Comparison of ENCODE assay signal across 8 cellular contexts in the genomic region with DNA sequence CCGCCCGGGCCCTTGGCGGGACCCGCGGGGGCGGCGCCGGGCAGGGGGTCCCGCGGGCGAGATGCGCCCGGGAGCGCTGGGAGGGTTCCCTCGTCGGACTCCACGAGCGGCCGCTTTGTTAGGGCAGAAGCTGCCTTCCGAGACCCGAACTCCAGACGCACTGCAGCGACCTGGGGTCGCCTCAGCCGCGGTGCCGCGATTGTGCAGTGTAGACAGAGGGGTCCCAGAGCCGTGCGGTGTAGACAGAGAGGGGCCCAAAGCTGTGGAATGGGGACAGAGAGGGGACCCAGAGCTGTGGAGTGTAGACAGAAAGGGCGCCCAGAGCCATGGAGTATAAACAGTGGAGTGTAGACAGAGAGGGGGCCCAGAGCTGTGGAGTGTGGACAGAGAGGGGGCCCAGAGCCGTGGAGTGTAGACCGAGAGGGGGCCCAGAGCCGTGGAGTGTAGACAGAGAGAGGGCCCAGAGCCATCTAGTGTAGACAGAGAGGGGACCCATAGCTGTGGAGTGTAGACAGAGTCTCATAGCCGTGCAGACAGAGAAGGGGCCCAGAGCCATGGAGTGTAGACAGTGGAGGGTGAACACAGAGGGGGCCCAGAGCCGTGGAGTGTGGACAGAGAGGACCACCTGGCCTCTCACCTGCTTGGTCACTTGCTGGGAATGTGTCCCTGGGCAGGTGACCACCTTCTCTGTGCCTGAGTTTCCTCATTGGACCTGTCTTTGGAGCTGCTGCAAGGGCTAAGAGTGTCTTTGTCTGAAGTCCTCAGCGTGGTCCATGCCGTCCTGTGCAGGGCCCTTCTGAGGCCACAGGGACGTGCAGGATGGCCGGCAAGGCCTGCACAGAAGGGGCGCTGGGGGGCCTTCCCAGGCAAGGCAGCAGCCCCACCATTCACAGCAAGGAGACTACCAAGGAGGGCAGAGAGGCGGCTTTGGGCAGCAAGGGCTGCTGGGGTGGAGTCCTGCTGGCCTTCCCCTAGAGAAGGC. TPM values are rescaled to one million over a fixed set of nuclear protein-coding genes. Genes with fewer than 3 reads are reported as not detected.
DNase-seq lines count a peak whose midpoint lies in the region; ATAC-seq and TF ChIP-seq lines count a peak whose summit lies in the region.

No MANE protein-coding gene starts in this region.

- H3K4me1 ChIP-seq in GM23338 (ENCODE audit: insufficient read depth) (peaks cover 8% of the 10 kb centered on the region), fibroblast of lung (ENCODE audit: control insufficient read depth, extremely low read depth, insufficient read depth, low read length) (peaks cover 8% of the 10 kb centered on the region), parathyroid adenoma (no peaks in the 10 kb centered on the region)

- no peaks in the 10 kb centered on the region for H3K9me2 ChIP-seq in GM23338 (ENCODE audit: insufficient read depth)

- TF ChIP-seq CTCF in GM23338 (conservative IDR thresholded peaks at IDR 0.05; ENCODE audit: low read depth in 2 of 2) = no peak
- no peak for TF ChIP-seq CTCF in fibroblast of lung (conservative IDR thresholded peaks at IDR 0.05 in 1 of 2, IDR thresholded peaks at IDR 0.05 in 1 of 2; ENCODE audit: low read depth in 1 of 2, low read length in 2 of 2)
- TF ChIP-seq CTCF in parathyroid adenoma (IDR thresholded peaks at IDR 0.05) = no peak

- H3K27me3 Mint-ChIP-seq in GM23338 (ENCODE audit: insufficient read depth, low read depth, poor library complexity) (peaks cover 37% of the 10 kb centered on the region), T-helper 17 cell (peaks cover 20% of the 10 kb centered on the region)

- H3K4me3 Mint-ChIP-seq in GM23338 = peak overlapping the region; percentile 83
- peak overlapping the region; percentile 73 for H3K4me3 Mint-ChIP-seq in T-helper 17 cell

- no peak; the same call in 1 of the 3 replicates for ATAC-seq in GM23338
- no peak for ATAC-seq in T-helper 17 cell
- ATAC-seq in HG03196 (IDR thresholded peaks at IDR 0.05; ENCODE audit: unreplicated experiment) = no peak

- H3K9me3 ChIP-seq in T-helper 17 cell (ENCODE audit: control insufficient read depth, low read length, poor library complexity, severe bottlenecking) = no peaks in the 10 kb centered on the region
- no peaks in the 10 kb centered on the region for H3K9me3 ChIP-seq in fibroblast of lung (ENCODE audit: control insufficient read depth, insufficient read depth, low read depth, low read length)
- H3K9me3 ChIP-seq in parathyroid adenoma (ENCODE audit: control insufficient read depth, low read length) = no peaks in the 10 kb centered on the region

- H3K9ac ChIP-seq in fibroblast of lung (ENCODE audit: insufficient read depth, low read length) = peak overlapping the region; percentile 85
- no peak overlapping the region for H3K9ac ChIP-seq in parathyroid adenoma

- peaks cover 30% of the 10 kb centered on the region for H3K4me1 Mint-ChIP-seq in GM23338
- H3K4me1 Mint-ChIP-seq in T-helper 17 cell = peaks cover 15% of the 10 kb centered on the region

- H2AFZ ChIP-seq in GM23338 (peak overlapping the region; percentile 86; the same call in 1 of the 2 replicates), fibroblast of lung (ENCODE audit: low read length) (peak overlapping the region; percentile 71), parathyroid adenoma (peak overlapping the region; percentile 43)

- no peak overlapping the region for H3K27ac Mint-ChIP-seq in GM23338
- H3K27ac Mint-ChIP-seq in T-helper 17 cell = peak overlapping the region; percentile 77

- H4K20me1 ChIP-seq in GM23338 (replicated peaks; ENCODE audit: insufficient read depth) (peaks cover 6% of the 10 kb centered on the region; the same call in 1 of the 2 replicates), fibroblast of lung (ENCODE audit: control insufficient read depth, extremely low read depth, insufficient read depth, low read length) (no peaks in the 10 kb centered on the region)

- H3K27ac ChIP-seq in GM23338 (ENCODE audit: low read depth) (no peak overlapping the region), fibroblast of lung (ENCODE audit: insufficient read depth, low read length) (peak overlapping the region; percentile 81), parathyroid adenoma (peak overlapping the region; percentile 2)

- H3K4me3 ChIP-seq in GM23338 (peak overlapping the region; percentile 69), fibroblast of lung (replicated peaks in 1 of 4; ENCODE audit: control extremely low read depth in 1 of 4, insufficient read depth in 1 of 4, low read depth in 3 of 4, low read length in 4 of 4) (peak overlapping the region; percentile 78 to 92 (median 80)), parathyroid adenoma (ENCODE audit: low read depth, low read length) (peak overlapping the region; percentile 50)

- H3K36me3 Mint-ChIP-seq in GM23338 (ENCODE audit: low read depth) (no peaks in the 10 kb centered on the region; the same call in 2 of the 3 replicates), T-helper 17 cell (ENCODE audit: low read depth) (no peaks in the 10 kb centered on the region)

- H3K79me2 ChIP-seq in GM23338 (replicated peaks; ENCODE audit: insufficient read depth) (peaks cover 15% of the 10 kb centered on the region), fibroblast of lung (ENCODE audit: control insufficient read depth, insufficient read depth, low read length) (peaks cover 22% of the 10 kb centered on the region), parathyroid adenoma (no peaks in the 10 kb centered on the region)

- H3F3A ChIP-seq in GM23338 (replicated peaks; ENCODE audit: low read depth) = 0 out of 2 replicates have a peak, but pooled peaks cover 5% of the 10 kb centered on the region

- H3K9me3 Mint-ChIP-seq in GM23338 = no peaks in the 10 kb centered on the region

- H3K4me2 ChIP-seq in GM23338 = peak overlapping the region; percentile 84
- H3K4me2 ChIP-seq in fibroblast of lung (ENCODE audit: extremely low read depth, insufficient read depth, low read length) = peak overlapping the region; percentile 97
- peak overlapping the region; percentile 49 for H3K4me2 ChIP-seq in parathyroid adenoma (ENCODE audit: low read length)

- DNase-seq in GM23338 (ENCODE audit: low spot score) (no peak), T-helper 17 cell (no peak), fibroblast of lung (ENCODE audit: low read depth in 2 of 2) (no peak), NOMO-1 (lab: John Stamatoyannopoulos, UW; ENCODE audit: unreplicated experiment in 2 of 2) (no peak), LoVo (ENCODE audit: low spot score) (no peak), kidney glomerular epithelial cell (lab: John Stamatoyannopoulos, UW) (no peak)

- H3K36me3 ChIP-seq in GM23338 (ENCODE audit: insufficient read depth) (no peaks in the 10 kb centered on the region), fibroblast of lung (ENCODE audit: control insufficient read depth, insufficient read depth, low read length) (no peaks in the 10 kb centered on the region), parathyroid adenoma (ENCODE audit: control insufficient read depth, insufficient read depth, low read length) (no peaks in the 10 kb centered on the region)

- H3K27me3 ChIP-seq in GM23338 (ENCODE audit: insufficient read depth) = peaks cover 15% of the 10 kb centered on the region
- no peaks in the 10 kb centered on the region for H3K27me3 ChIP-seq in fibroblast of lung (ENCODE audit: control insufficient read depth, insufficient read depth, low read length)
- no peaks in the 10 kb centered on the region for H3K27me3 ChIP-seq in parathyroid adenoma (ENCODE audit: control insufficient read depth, insufficient read depth, low read length)

TF ChIP-seq in GM23338, 12 proteins besides CTCF, POLR2A, EP300 and RAD21 (continues in another document):
- TF ChIP-seq ZNF114 (CRISPR knock-in tag; IDR thresholded peaks at IDR 0.05) (no peak), POLR2AphosphoS5 (IDR thresholded peaks at IDR 0.05; ENCODE audit: low read depth) (no peak; the same call in 1 of the 2 replicates)

RNA-seq across cellular contexts. Expression of a gene that starts 0.9 kb away (rescaled TPM):
- 13.4 and 19.0 TPM in 2 replicates for total RNA-seq in GM23338 (2014; rRNA removed; shearing (Covaris generic))
- 8.0 and 8.2 TPM in 2 replicates for polyA plus RNA-seq in GM23338 (2016; fragmentation: Nextera tagmentation; extraction: Ambion mirVana)
- total RNA-seq in T-helper 17 cell = 1 to 10 TPM; 4.0 to 5.0 TPM
- 15.7 and 21.1 TPM in 2 replicates for total RNA-seq in fibroblast of lung
- polyA plus RNA-seq in fibroblast of lung = 5.1 and 19.7 TPM in 2 replicates
- polyA plus RNA-seq in fibroblast of lung (2012) = 17.1 and 18.3 TPM in 2 replicates
- 9.1 and 38.3 TPM in 2 replicates for polyA minus RNA-seq in fibroblast of lung (ENCODE audit: low replicate concordance)

RNA-seq across cellular contexts. Expression of a gene that starts 44.7 kb away (rescaled TPM):
- 1.0 and 1.2 TPM in 2 replicates for total RNA-seq in GM23338 (2014; rRNA removed; shearing (Covaris generic))
- polyA plus RNA-seq in GM23338 (2016; fragmentation: Nextera tagmentation; extraction: Ambion mirVana) (0.29 and 0.31 TPM in 2 replicates), fibroblast of lung (0.02 TPM in 1 of 2 replicates, not detected in the other)
- total RNA-seq in T-helper 17 cell (1 to 10 TPM; 1.5 to 1.7 TPM), fibroblast of lung (0.26 and 0.50 TPM in 2 replicates)
- polyA plus RNA-seq in fibroblast of lung (2012) = not detected in 2 replicates
- 0.63 TPM in 1 of 2 replicates, not detected in the other for polyA minus RNA-seq in fibroblast of lung (ENCODE audit: low replicate concordance)
